Comparison of ENCODE assay signal across 21 cellular contexts in the genomic region with DNA sequence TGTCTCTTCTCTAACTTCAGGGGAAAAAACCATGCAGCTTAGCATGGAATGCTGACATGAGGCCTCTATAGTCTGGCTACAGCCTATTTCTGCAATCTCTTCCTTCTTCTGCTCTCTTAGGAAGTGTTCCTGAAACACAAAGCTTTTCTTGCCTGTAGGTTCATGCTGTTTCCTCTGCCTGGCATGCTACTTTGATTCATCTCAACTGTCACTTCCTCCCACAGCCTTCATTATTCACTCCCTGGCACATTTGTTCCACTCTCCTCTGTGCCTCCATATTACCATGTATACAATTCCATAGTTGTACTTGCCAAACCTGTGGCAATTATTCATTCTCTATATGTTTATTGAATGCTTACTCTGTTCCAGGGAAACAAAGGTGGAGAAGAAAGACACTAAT.
"Had no signal": no experiment of that assay in that cellular context is flagged by ENCODE, and none has a peak within 500 bp of the region (broad histone marks: within the 10 kb centered on the region; RNA-seq: fewer than 3 reads in every experiment).

No MANE protein-coding gene starts in this region.

- H3K36me3 ChIP-seq: colonic mucosa, heart left ventricle, pancreas, prostate gland, spleen, tibial nerve, upper lobe of right lung, vagina had no signal

- ATAC-seq: heart left ventricle; left lobe of liver; naive thymus-derived CD8-positive, alpha-beta T cell; pancreas; sciatic nerve; stimulated activated memory B cell treated with anti-CD40 and anti-IgM and Interleukin-4, amounts not matched to agents 10 μg/mL and 1 μg/mL and 100 μg/mL, for 72 hours; upper lobe of right lung had no signal

- H3K4me3 ChIP-seq: colonic mucosa, heart left ventricle, pancreas, prostate gland, spleen, tibial nerve, upper lobe of right lung, vagina had no signal

- H3K27ac ChIP-seq: colonic mucosa, heart left ventricle, pancreas, prostate gland, spleen, tibial nerve, upper lobe of right lung, vagina had no signal

- H3K4me1 ChIP-seq: colonic mucosa, heart left ventricle, pancreas, prostate gland, spleen, tibial nerve, upper lobe of right lung, vagina had no signal

- H3K9me3 ChIP-seq: colonic mucosa, heart left ventricle, pancreas, prostate gland, spleen, tibial nerve, upper lobe of right lung, vagina had no signal

- DNase-seq: colonic mucosa; dermis blood vessel endothelial cell; erythroblast; foreskin melanocyte; heart left ventricle; hypothalamus; mammary epithelial cell; naive thymus-derived CD8-positive, alpha-beta T cell; pancreas; retina; spleen; stimulated activated CD4-positive, alpha-beta T cell treated with anti-CD3 and anti-CD28 coated beads, Interleukin-15, amount 100 ng/mL, for 24 hours; stimulated activated CD4-positive, alpha-beta T cell treated with anti-CD3 and anti-CD28 coated beads, Interleukin-1b, Interleukin-23, amount 100 ng/mL, for 48 hours; stimulated activated CD4-positive, alpha-beta T cell treated with anti-CD3 and anti-CD28 coated beads, Interleukin-4, amount 100 ng/mL, for 24 hours; upper lobe of right lung had no signal

- H3K27me3 ChIP-seq: colonic mucosa, pancreas, spleen, tibial nerve, upper lobe of right lung, vagina had no signal
